ENCODE assay signal across 15 cellular contexts in the genomic region with DNA sequence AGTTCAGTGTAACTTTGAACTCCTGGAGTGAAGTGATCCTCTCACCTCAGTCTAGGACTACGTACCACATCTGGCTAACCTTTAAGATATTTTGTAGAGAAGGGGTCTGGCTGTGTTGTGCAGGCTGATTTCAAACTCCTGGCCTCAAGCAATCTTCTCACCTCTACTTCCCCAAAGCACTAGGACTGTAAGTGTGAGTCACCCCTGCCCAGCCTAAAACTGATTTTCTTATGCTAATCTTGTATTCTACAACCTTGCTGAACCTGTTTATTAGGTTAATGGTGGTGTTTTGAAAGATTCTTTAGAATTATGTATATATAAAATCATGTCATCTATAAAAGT. TPM values are rescaled to one million over a fixed set of nuclear protein-coding genes. Genes with fewer than 3 reads are reported as not detected.
DNase-seq lines count a peak whose midpoint lies in the region; ATAC-seq and TF ChIP-seq lines count a peak whose summit lies in the region.
"Had no signal": no experiment of that assay in that cellular context is flagged by ENCODE, and none has a peak within 500 bp of the region (broad histone marks: within the 10 kb centered on the region; RNA-seq: fewer than 3 reads in every experiment).

No MANE protein-coding gene starts in this region.

- H3K4me3 Mint-ChIP-seq in activated CD8-positive, alpha-beta T cell treated with anti-CD3 and anti-CD28 coated beads, Interleukin-2, amount 10 ng/mL, durations not matched to agents 7 days and 5 days: no peak overlapping the region
- H3K4me3 Mint-ChIP-seq: activated T-helper 1 cell treated with anti-CD3 and anti-CD28 coated beads, Interleukin-12 subunit alpha, Interleukin-12 subunit beta, Interleukin-2, Interleukin-4 antibody, amounts not matched to agents 30 ng/mL and 10 ng/mL and 1 ng/mL, durations not matched to agents 14 hours and 24 hours and 36 hours had no signal

- POLR2A ChIA-PET in activated CD8-positive, alpha-beta T cell treated with anti-CD3 and anti-CD28 coated beads, Interleukin-2, amount 10 ng/mL, durations not matched to agents 7 days and 5 days (lab: Charles Lee): no interaction called here

- H3K9me3 Mint-ChIP-seq in activated naive CD4-positive, alpha-beta T cell treated with anti-CD3 and anti-CD28 coated beads, Interleukin-2, amount 50 U/mL, for 72 hours: peaks cover 0 to 13% of the 10 kb centered on the region in 2 donors
- H3K9me3 Mint-ChIP-seq in activated CD8-positive, alpha-beta T cell treated with anti-CD3 and anti-CD28 coated beads, Interleukin-2, amount 10 ng/mL, durations not matched to agents 7 days and 5 days (ENCODE audit: insufficient read depth): peaks cover 22% of the 10 kb centered on the region

- H3K36me3 Mint-ChIP-seq in activated naive CD4-positive, alpha-beta T cell treated with anti-CD3 and anti-CD28 coated beads, Interleukin-2, amount 50 U/mL, for 72 hours: peaks cover 9 to 52% of the 10 kb centered on the region in 2 donors
- H3K36me3 Mint-ChIP-seq in activated CD8-positive, alpha-beta T cell treated with anti-CD3 and anti-CD28 coated beads, Interleukin-2, amount 10 ng/mL, durations not matched to agents 7 days and 5 days (ENCODE audit: low read depth): peaks cover 55% of the 10 kb centered on the region

- peak overlapping the region in 1 of 2 experiments; percentile 19 for H3K4me3 ChIP-seq in neutrophil (ENCODE audit: low read depth in 1 of 2, low read length in 1 of 2)
- H3K4me3 ChIP-seq: prostate gland, thyroid gland had no signal

- H3K4me1 Mint-ChIP-seq in activated CD8-positive, alpha-beta T cell treated with anti-CD3 and anti-CD28 coated beads, Interleukin-2, amount 10 ng/mL, durations not matched to agents 7 days and 5 days (ENCODE audit: low read depth): peaks cover 12% of the 10 kb centered on the region

- no peak for TF ChIP-seq CTCF in neutrophil (IDR thresholded peaks at IDR 0.05)

- peaks cover 24 to 30% of the 10 kb centered on the region in 2 experiments for H3K4me1 ChIP-seq in neutrophil (ENCODE audit: control insufficient read depth in 1 of 2, insufficient read depth in 1 of 2, low read depth in 1 of 2, low read length in 1 of 2)
- H3K4me1 ChIP-seq: prostate gland had no signal

- H3K27me3 ChIP-seq in neutrophil: no peaks in the 10 kb centered on the region
- H3K27me3 ChIP-seq: thyroid gland had no signal

- DNase-seq in ELR (ENCODE audit: low read depth) (peak; percentile 10), NOMO-1 (lab: John Stamatoyannopoulos, UW; ENCODE audit: unreplicated experiment in 2 of 2) (peak; percentile 26 to 66), epithelial cell of prostate (ENCODE audit: low read depth, low spot score) (peak; percentile 14)
- DNase-seq in activated naive CD4-positive, alpha-beta T cell treated with anti-CD3 and anti-CD28 coated beads, Interleukin-2, amount 50 U/mL, for 72 hours (ENCODE audit: low spot score in 2 of 2): no peak
- no peak for DNase-seq in activated CD8-positive, alpha-beta T cell treated with anti-CD3 and anti-CD28 coated beads, Interleukin-2, amount 10 ng/mL, durations not matched to agents 7 days and 5 days
- no peak for DNase-seq in activated naive CD4-positive, alpha-beta T cell treated with Interleukin-2 at 50 U/mL for 16 hours
- no peak for DNase-seq in activated CD4-positive, alpha-beta T cell treated with anti-CD3 and anti-CD28 coated beads, Interleukin-2, amount 50 U/mL, for 1 hour
- DNase-seq: anterior cingulate cortex, NCI-H1694, NCI-H69, T1000, thyroid gland had no signal

- CTCF ChIA-PET in activated CD8-positive, alpha-beta T cell treated with anti-CD3 and anti-CD28 coated beads, Interleukin-2, amount 10 ng/mL, durations not matched to agents 7 days and 5 days (lab: Charles Lee): no interaction called here

- no peak overlapping the region for H3K27ac ChIP-seq in epithelial cell of prostate
- H3K27ac ChIP-seq in neutrophil: peak overlapping the region; percentile 79
- H3K27ac ChIP-seq: prostate gland, thyroid gland had no signal

- H3K36me3 ChIP-seq in neutrophil: peaks cover 12% of the 10 kb centered on the region
- H3K36me3 ChIP-seq: prostate gland, thyroid gland had no signal

- no peak overlapping the region for H3K27ac Mint-ChIP-seq in activated naive CD4-positive, alpha-beta T cell treated with anti-CD3 and anti-CD28 coated beads, Interleukin-2, amount 50 U/mL, for 72 hours
- no peak overlapping the region for H3K27ac Mint-ChIP-seq in activated CD8-positive, alpha-beta T cell treated with anti-CD3 and anti-CD28 coated beads, Interleukin-2, amount 10 ng/mL, durations not matched to agents 7 days and 5 days
- H3K27ac Mint-ChIP-seq: activated T-helper 1 cell treated with anti-CD3 and anti-CD28 coated beads, Interleukin-12 subunit alpha, Interleukin-12 subunit beta, Interleukin-2, Interleukin-4 antibody, amounts not matched to agents 30 ng/mL and 10 ng/mL and 1 ng/mL, durations not matched to agents 14 hours and 24 hours and 36 hours had no signal

- no peaks in the 10 kb centered on the region for H3K27me3 Mint-ChIP-seq in activated CD8-positive, alpha-beta T cell treated with anti-CD3 and anti-CD28 coated beads, Interleukin-2, amount 10 ng/mL, durations not matched to agents 7 days and 5 days (ENCODE audit: low read depth)

- no peak for ATAC-seq in activated naive CD4-positive, alpha-beta T cell treated with anti-CD3 and anti-CD28 coated beads, Interleukin-2, amount 50 U/mL, for 72 hours
- no peak for ATAC-seq in activated CD8-positive, alpha-beta T cell treated with anti-CD3 and anti-CD28 coated beads, Interleukin-2, amount 10 ng/mL, durations not matched to agents 7 days and 5 days

- H3K9me3 ChIP-seq in neutrophil: no peaks in the 10 kb centered on the region
- H3K9me3 ChIP-seq: prostate gland, thyroid gland had no signal

RNA-seq across cellular contexts. Expression of gene LCOR, which starts 58.0 kb away (rescaled TPM):
- 10 to 100 TPM; 27.1 to 30.0 TPM for total RNA-seq in activated naive CD4-positive, alpha-beta T cell treated with anti-CD3 and anti-CD28 coated beads, Interleukin-2, amount 50 U/mL, for 72 hours
- 10 to 100 TPM; 36.6 to 37.4 TPM for total RNA-seq in activated CD8-positive, alpha-beta T cell treated with anti-CD3 and anti-CD28 coated beads, Interleukin-2, amount 10 ng/mL, durations not matched to agents 7 days and 5 days

Comparison
In these comparisons a context has a peak if more than half of its experiments do, and no peak if none do; other contexts are left out.
1. DNase-seq: peak in ELR (single experiment), NOMO-1 (2 of 2) and epithelial cell of prostate (single experiment); none in activated naive CD4-positive, alpha-beta T cell treated with anti-CD3 and anti-CD28 coated beads, Interleukin-2, amount 50 U/mL, for 72 hours (0 of 2), activated CD8-positive, alpha-beta T cell treated with anti-CD3 and anti-CD28 coated beads, Interleukin-2, amount 10 ng/mL, durations not matched to agents 7 days and 5 days (single experiment), activated naive CD4-positive, alpha-beta T cell treated with Interleukin-2 at 50 U/mL for 16 hours (single experiment) and activated CD4-positive, alpha-beta T cell treated with anti-CD3 and anti-CD28 coated beads, Interleukin-2, amount 50 U/mL, for 1 hour (single experiment).